ENCODE assay signal across 20 cellular contexts in the genomic region with DNA sequence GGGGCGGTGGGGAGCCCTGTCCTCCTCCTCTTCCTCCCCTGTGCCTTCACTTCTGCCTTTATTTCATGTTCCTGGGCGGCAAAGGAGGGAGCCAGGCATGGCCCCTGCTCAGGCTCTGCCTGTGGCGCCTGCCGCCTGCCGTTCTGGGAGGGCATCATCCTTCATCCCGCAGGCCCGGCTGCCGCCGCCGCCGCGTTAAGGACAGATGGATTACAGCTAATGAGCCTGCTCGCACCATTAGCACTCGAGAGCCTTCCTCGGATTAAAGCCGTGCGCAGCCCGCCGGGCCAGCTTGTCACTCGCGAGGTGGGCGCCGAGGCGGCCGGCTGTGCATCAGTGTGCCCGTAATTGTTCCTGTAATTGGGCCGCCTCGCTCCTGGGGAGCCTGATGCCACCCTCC.
DNase-seq lines count a peak whose midpoint lies in the region; ATAC-seq and FAIRE-seq lines count a peak whose summit lies in the region.
"Had no signal": no experiment of that assay in that cellular context is flagged by ENCODE, and none has a peak within 500 bp of the region (broad histone marks: within the 10 kb centered on the region; RNA-seq: fewer than 3 reads in every experiment).

No MANE protein-coding gene starts in this region.

- DNase-seq in D341Med (ENCODE audit: low spot score) = peak; percentile 87
- peak; percentile 58 for DNase-seq in NCI-H128 (lab: John Stamatoyannopoulos, UW; ENCODE audit: unreplicated experiment)
- peak; percentile 27 for DNase-seq in NCI-H2227 treated with DMSO at 0.1 percent for 48 hours (lab: John Stamatoyannopoulos, UW)
- no peak for DNase-seq in urothelium cell line (ENCODE audit: low spot score)
- no peak for DNase-seq in OCI-M1 (lab: John Stamatoyannopoulos, UW)
- no peak for DNase-seq in NOMO-1 treated with dmso at 0.1 percent for 144 hours (lab: John Stamatoyannopoulos, UW; ENCODE audit: unreplicated experiment)
- DNase-seq: activated CD4-positive, alpha-beta memory T cell treated with anti-CD3 and anti-CD28 coated beads for 36 hours; activated naive CD4-positive, alpha-beta T cell treated with anti-CD3 and anti-CD28 coated beads for 36 hours; activated T-cell treated with anti-CD3 and anti-CD28 coated beads, Interleukin-2, amount 50 U/mL, for 24 hours; colonic mucosa; GF-D8; mammary epithelial cell; stimulated activated CD4-positive, alpha-beta T cell treated with anti-CD3 and anti-CD28 coated beads, Interleukin-2, amount 100 ng/mL, for 48 hours; uterus had no signal

- H3K27ac ChIP-seq in cingulate gyrus (ENCODE audit: low read depth, low read length) = peak overlapping the region; percentile 29
- H3K27ac ChIP-seq: colonic mucosa, parathyroid adenoma, uterus had no signal

- no peak for FAIRE-seq in urothelium cell line (lab: Jason Lieb, UNC)
- FAIRE-seq: astrocyte, GM12878, islet of Langerhans had no signal

- no peak for ATAC-seq in GM21619 (IDR thresholded peaks at IDR 0.05; ENCODE audit: unreplicated experiment)
- ATAC-seq: GM12878 had no signal

Comparison
In these comparisons a context has a peak if more than half of its experiments do, and no peak if none do; other contexts are left out.
1. DNase-seq: peak in D341Med (single experiment), NCI-H128 (single experiment) and NCI-H2227 treated with DMSO at 0.1 percent for 48 hours (single experiment); none in urothelium cell line (single experiment), OCI-M1 (single experiment) and NOMO-1 treated with dmso at 0.1 percent for 144 hours (single experiment).